Comparison of ENCODE assay signal across 15 cellular contexts in the genomic region with DNA sequence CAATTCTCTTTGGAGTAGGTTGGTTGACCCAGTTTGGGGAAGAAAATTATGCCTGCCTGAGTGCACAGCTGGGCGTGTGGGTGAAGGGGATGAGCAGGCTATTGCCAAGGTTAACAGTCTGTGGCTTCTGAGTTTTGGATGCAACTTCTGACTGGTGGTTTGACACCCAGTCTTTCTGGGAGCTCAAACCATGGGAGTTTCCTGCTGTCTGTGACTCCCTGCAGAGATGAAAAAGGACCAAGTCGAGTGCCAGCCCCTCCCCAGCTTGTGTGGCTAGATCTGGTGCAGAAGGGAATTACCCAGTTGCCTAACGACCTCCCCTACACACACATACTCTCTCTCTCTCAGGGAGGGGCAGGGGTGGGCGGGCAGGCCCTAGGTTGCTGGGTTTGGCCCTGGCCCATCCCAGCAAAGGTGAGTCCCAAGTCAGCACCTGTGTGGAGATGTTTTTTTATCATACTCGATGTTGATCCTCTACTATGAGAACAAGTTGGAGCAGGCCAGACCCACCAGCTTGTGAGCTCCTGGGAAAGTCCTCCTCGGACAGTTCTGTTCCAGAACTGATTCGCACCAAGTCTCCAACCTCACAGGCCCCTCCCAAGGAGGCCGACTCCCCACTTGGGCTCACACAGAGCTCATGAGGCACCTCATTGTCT. TPM values are rescaled to one million over a fixed set of nuclear protein-coding genes. Genes with fewer than 3 reads are reported as not detected.
A peak's percentile ranks its signal among the peaks of the same experiment; 100 is the strongest.
DNase-seq lines count a peak whose midpoint lies in the region; ATAC-seq, FAIRE-seq and TF ChIP-seq lines count a peak whose summit lies in the region.
"Had no signal": no experiment of that assay in that cellular context is flagged by ENCODE, and none has a peak within 500 bp of the region (broad histone marks: within the 10 kb centered on the region; RNA-seq: fewer than 3 reads in every experiment).

No MANE protein-coding gene starts in this region.

- peaks cover 61% of the 10 kb centered on the region for H3K4me1 ChIP-seq in keratinocyte (ENCODE audit: control insufficient read depth, extremely low read depth, insufficient read depth, low read length)
- H3K4me1 ChIP-seq: SJSA1 had no signal

- H3K27ac ChIP-seq in keratinocyte (ENCODE audit: control insufficient read depth, insufficient read depth, low read length): peak overlapping the region; percentile 99
- H3K27ac ChIP-seq: neutrophil, SJSA1 had no signal

- DNase-seq in A172 (ENCODE audit: low spot score) (peak; percentile 79), H54 (ENCODE audit: insufficient read length, low spot score) (peak; percentile 44), SW480 (ENCODE audit: low spot score) (peak; percentile 71), keratinocyte (ENCODE audit: low read depth, low spot score) (peak; percentile 98), H7 (no peak)
- no peak for DNase-seq in stimulated activated CD8-positive, alpha-beta memory T cell treated with anti-CD3 and anti-CD28 coated beads, Interleukin-4, amount 100 ng/mL, for 48 hours
- no peak for DNase-seq in activated T-cell treated with anti-CD3 and anti-CD28 coated beads, Interleukin-2, amount 50 U/mL, for 48 hours
- DNase-seq: activated T-cell treated with anti-CD3 and anti-CD28 coated beads, Interleukin-2, amount 50 U/mL, for 24 hours; effector memory CD8-positive, alpha-beta T cell; NCI-H526 treated with DMSO at 0.1 percent for 48 hours had no signal

- peaks cover 61% of the 10 kb centered on the region for H3K79me2 ChIP-seq in keratinocyte (ENCODE audit: control insufficient read depth, insufficient read depth, low read length)

- no peak for TF ChIP-seq POLR2A in H54 (IDR thresholded peaks at IDR 0.05; ENCODE audit: low read depth, low read length)

- TF ChIP-seq CTCF in keratinocyte (optimal IDR thresholded peaks at IDR 0.05 in 1 of 3, IDR thresholded peaks at IDR 0.05 in 1 of 3, conservative IDR thresholded peaks at IDR 0.05 in 1 of 3; ENCODE audit: extremely low read depth in 1 of 3, insufficient read depth in 2 of 3, low read length in 3 of 3): no peak

- FAIRE-seq in H54 (lab: Jason Lieb, UNC): no peak
- FAIRE-seq in keratinocyte (lab: Jason Lieb, UNC): no peak

- ATAC-seq in GM19351 (IDR thresholded peaks at IDR 0.05; ENCODE audit: unreplicated experiment): no peak
- ATAC-seq: effector memory CD8-positive, alpha-beta T cell had no signal

- no peaks in the 10 kb centered on the region for H3K9me3 ChIP-seq in keratinocyte (ENCODE audit: control insufficient read depth, low read depth, low read length)
- H3K9me3 ChIP-seq: neutrophil, SJSA1 had no signal

- peak overlapping the region; percentile 79 for H3K4me2 ChIP-seq in keratinocyte (ENCODE audit: control insufficient read depth, extremely low read depth, insufficient read depth, low read depth, low read length)

- H3K36me3 ChIP-seq in keratinocyte (ENCODE audit: control insufficient read depth in 2 of 2, extremely low read depth in 1 of 2, insufficient read depth in 2 of 2, low read length in 2 of 2): peaks cover 34 to 40% of the 10 kb centered on the region in 2 experiments
- H3K36me3 ChIP-seq in H7 (replicated peaks; ENCODE audit: control insufficient read depth, insufficient read depth, low read length): no peaks in the 10 kb centered on the region
- H3K36me3 ChIP-seq: neutrophil, SJSA1 had no signal

- H2AFZ ChIP-seq in keratinocyte (ENCODE audit: control insufficient read depth, low read length): no peak overlapping the region

- peak overlapping the region; percentile 89 for H3K9ac ChIP-seq in keratinocyte (ENCODE audit: control insufficient read depth, extremely low read depth, insufficient read depth, low read length)

- H3K9me1 ChIP-seq in keratinocyte (ENCODE audit: control insufficient read depth, extremely low read depth, insufficient read depth, low read length): no peaks in the 10 kb centered on the region

- H4K20me1 ChIP-seq in keratinocyte (ENCODE audit: control insufficient read depth, extremely low read depth, insufficient read depth, low read length): no peaks in the 10 kb centered on the region

- H3K4me3 ChIP-seq in keratinocyte (ENCODE audit: control insufficient read depth in 2 of 3, extremely low read depth in 1 of 3, insufficient read depth in 2 of 3, low read depth in 1 of 3, low read length in 3 of 3) (peak overlapping the region in 1 of 3 experiments; percentile 19), H7 (ENCODE audit: insufficient read depth, low read depth, low read length) (no peak overlapping the region)
- H3K4me3 ChIP-seq: SJSA1 had no signal

- dilution Hi-C loops in keratinocyte (cut with MboI; ENCODE audit: extremely low pct_ligation_motif_present, low sequenced_read_pairs): no loop called here

- H3K27me3 ChIP-seq in keratinocyte (ENCODE audit: control insufficient read depth, extremely low read depth, insufficient read depth, low read length) (no peaks in the 10 kb centered on the region), H7 (ENCODE audit: control insufficient read depth, insufficient read depth, low read length) (peaks cover 7% of the 10 kb centered on the region)

RNA-seq across cellular contexts. Expression of a gene that starts 28.2 kb away (rescaled TPM):
- not detected in 2 replicates for total RNA-seq in A172 (2014; rRNA removed; shearing (Covaris generic))
- polyA plus RNA-seq in keratinocyte: 163 to 301 TPM (median 169 TPM) in 3 replicates
- polyA plus RNA-seq in keratinocyte (2011; ENCODE audit: low read depth): 262 TPM
- polyA plus RNA-seq in keratinocyte (2011; cell fraction: cytosol; rRNA removed): 168 and 222 TPM in 2 replicates
- 418 and 503 TPM in 2 replicates for polyA plus RNA-seq in keratinocyte (2011; cell fraction: nucleus; rRNA removed)
- polyA plus RNA-seq in keratinocyte (2012; ENCODE audit: low replicate concordance): 160 and 587 TPM in 2 replicates
- polyA minus RNA-seq in keratinocyte: 263 to 433 TPM (median 366 TPM) in 3 replicates
- 238 TPM for polyA minus RNA-seq in keratinocyte (2011; cell fraction: cytosol; rRNA and poly(A)+ RNA removed)
- polyA minus RNA-seq in keratinocyte (2011; cell fraction: nucleus; rRNA and poly(A)+ RNA removed): 239 and 304 TPM in 2 replicates
- total RNA-seq in H7 (2014; rRNA removed; shearing (Covaris generic)): not detected in 2 replicates
- total RNA-seq: liver, SJSA1 had no signal
- polyA plus RNA-seq: CD14-positive monocyte had no signal

Comparison
In these comparisons a context has a peak if more than half of its experiments do, and no peak if none do; other contexts are left out.
1. DNase-seq: peak in A172 (single experiment), H54 (single experiment), SW480 (single experiment) and keratinocyte (single experiment); none in stimulated activated CD8-positive, alpha-beta memory T cell treated with anti-CD3 and anti-CD28 coated beads, Interleukin-4, amount 100 ng/mL, for 48 hours (single experiment), H7 (single experiment) and activated T-cell treated with anti-CD3 and anti-CD28 coated beads, Interleukin-2, amount 50 U/mL, for 48 hours (0 of 2).